In the genomic region with DNA sequence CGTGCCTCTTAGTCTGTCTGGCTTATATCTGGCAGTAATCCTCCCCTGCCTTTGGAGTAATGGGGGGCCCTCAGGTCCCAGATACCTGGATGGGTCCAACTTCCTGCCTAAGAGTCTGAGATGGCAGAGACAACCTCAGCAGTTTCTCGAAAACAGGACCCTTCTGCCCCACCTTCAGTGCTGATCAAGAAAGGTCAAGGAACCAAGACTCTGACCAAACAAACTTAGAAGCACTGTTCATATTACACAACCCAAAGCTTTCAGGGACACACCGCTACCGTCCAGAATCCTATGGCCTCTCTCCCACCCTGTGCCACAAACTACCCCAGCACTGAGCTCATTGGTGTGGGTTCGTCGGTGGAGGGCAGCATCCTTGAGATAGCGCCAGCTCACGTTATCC, we compare ENCODE assay signal across 19 cellular contexts. TPM values are rescaled to one million over a fixed set of nuclear protein-coding genes. Genes with fewer than 3 reads are reported as not detected.
DNase-seq lines count a peak whose midpoint lies in the region; FAIRE-seq and TF ChIP-seq lines count a peak whose summit lies in the region.
"Had no signal": no experiment of that assay in that cellular context is flagged by ENCODE, and none has a peak within 500 bp of the region (broad histone marks: within the 10 kb centered on the region; RNA-seq: fewer than 3 reads in every experiment).

No MANE protein-coding gene starts in this region.

- H3K4me3 Mint-ChIP-seq in neural progenitor cell: no peak overlapping the region
- H3K4me3 Mint-ChIP-seq: B cell; CD8-positive, alpha-beta T cell had no signal

- no peak overlapping the region for H2AFZ ChIP-seq in neural progenitor cell (replicated peaks)
- H2AFZ ChIP-seq: GM23248 had no signal

- peaks cover 12% of the 10 kb centered on the region for H3K4me1 Mint-ChIP-seq in neural progenitor cell

- no peak overlapping the region for H3K27ac ChIP-seq in neural progenitor cell
- H3K27ac ChIP-seq: BLaER1 treated with 17β-estradiol and CSF1 and Interleukin-3, amounts not matched to agents 10 nM and 100 nM; GM23248 had no signal

- peaks cover 63% of the 10 kb centered on the region for H3K27me3 ChIP-seq in neural progenitor cell
- H3K27me3 ChIP-seq: BLaER1 treated with 17β-estradiol and CSF1 and Interleukin-3, amounts not matched to agents 10 nM and 100 nM had no signal

- H3K9me3 ChIP-seq in neural progenitor cell (ENCODE audit: low read depth): no peaks in the 10 kb centered on the region
- H3K9me3 ChIP-seq: BLaER1 treated with 17β-estradiol and CSF1 and Interleukin-3, amounts not matched to agents 10 nM and 100 nM had no signal

- H3K4me3 ChIP-seq in neural progenitor cell: no peak overlapping the region
- H3K4me3 ChIP-seq: BLaER1 treated with 17β-estradiol and CSF1 and Interleukin-3, amounts not matched to agents 10 nM and 100 nM; GM23248 had no signal

- H3K9me3 Mint-ChIP-seq in neural progenitor cell: no peaks in the 10 kb centered on the region
- H3K9me3 Mint-ChIP-seq: CD8-positive, alpha-beta T cell had no signal

- FAIRE-seq in HTR-8/SVneo (lab: Jason Lieb, UNC): no peak
- FAIRE-seq: G401.6, GM12891, GM19239 had no signal

- peaks cover 14% of the 10 kb centered on the region for H3K27me3 Mint-ChIP-seq in neural progenitor cell (ENCODE audit: insufficient read depth, low read depth)

- TF ChIP-seq CTCF in neural progenitor cell (IDR thresholded peaks at IDR 0.05): no peak

- no peak overlapping the region for H3K27ac Mint-ChIP-seq in neural progenitor cell
- H3K27ac Mint-ChIP-seq: B cell; CD8-positive, alpha-beta T cell had no signal

- H3K4me1 ChIP-seq in neural progenitor cell: peaks cover 8% of the 10 kb centered on the region

- DNase-seq in NCI-H82 (lab: John Stamatoyannopoulos, UW) (peak; percentile 11), NCI-H82 treated with DMSO at 0.1 percent for 48 hours (lab: John Stamatoyannopoulos, UW; ENCODE audit: unreplicated experiment) (no peak), NCI-H69 (lab: John Stamatoyannopoulos, UW) (peak; percentile 25), fibroblast of gingiva (ENCODE audit: low read depth) (peak; percentile 13), neural progenitor cell (ENCODE audit: low spot score) (peak; percentile 31), NCI-H526 treated with DMSO at 0.1 percent for 48 hours (lab: John Stamatoyannopoulos, UW) (no peak), HTR-8/SVneo (ENCODE audit: insufficient read length, low spot score) (no peak), NCI-H2196 (lab: John Stamatoyannopoulos, UW; ENCODE audit: unreplicated experiment) (no peak)
- DNase-seq: 8988T; Calu3; CD8-positive, alpha-beta T cell; GM23248; H7 had no signal

- no peaks in the 10 kb centered on the region for H4K20me1 ChIP-seq in neural progenitor cell (ENCODE audit: low read depth)
- H4K20me1 ChIP-seq: BLaER1 treated with 17β-estradiol and CSF1 and Interleukin-3, amounts not matched to agents 10 nM and 100 nM had no signal

- H3K4me2 ChIP-seq in neural progenitor cell: no peak overlapping the region
- H3K4me2 ChIP-seq: BLaER1 treated with 17β-estradiol and CSF1 and Interleukin-3, amounts not matched to agents 10 nM and 100 nM had no signal

- no peaks in the 10 kb centered on the region for H3K36me3 Mint-ChIP-seq in neural progenitor cell
- H3K36me3 Mint-ChIP-seq: CD8-positive, alpha-beta T cell had no signal

- H3K9ac ChIP-seq in neural progenitor cell: no peak overlapping the region
- H3K9ac ChIP-seq: BLaER1 treated with 17β-estradiol and CSF1 and Interleukin-3, amounts not matched to agents 10 nM and 100 nM; GM23248 had no signal

- no peaks in the 10 kb centered on the region for H3F3A ChIP-seq in neural progenitor cell (ENCODE audit: low read depth)

- no peaks in the 10 kb centered on the region for H3K79me2 ChIP-seq in neural progenitor cell (ENCODE audit: low read depth)

- H3K36me3 ChIP-seq in neural progenitor cell: no peaks in the 10 kb centered on the region
- H3K36me3 ChIP-seq: BLaER1 treated with 17β-estradiol and CSF1 and Interleukin-3, amounts not matched to agents 10 nM and 100 nM had no signal

RNA-seq across cellular contexts. Expression of gene TMC2, which starts 7.7 kb away (rescaled TPM):
- total RNA-seq in neural progenitor cell (ENCODE audit: low replicate concordance): not detected in 2 replicates
- total RNA-seq: A673; B cell; Calu3; CD8-positive, alpha-beta T cell; GM23248; H7 had no signal

RNA-seq across cellular contexts. Expression of gene ZNF343, which starts 20.0 kb away (rescaled TPM):
- 7.4 and 9.7 TPM in 2 replicates for total RNA-seq in neural progenitor cell (ENCODE audit: low replicate concordance)

RNA-seq across cellular contexts. Expression of gene SNRPB, which starts 58.1 kb away (rescaled TPM):
- total RNA-seq in neural progenitor cell (ENCODE audit: low replicate concordance): 323 and 591 TPM in 2 replicates

Comparison
In these comparisons a context has a peak if more than half of its experiments do, and no peak if none do; other contexts are left out.
1. DNase-seq: peak in NCI-H82 (single experiment), NCI-H69 (single experiment), fibroblast of gingiva (single experiment) and neural progenitor cell (single experiment); none in NCI-H82 treated with DMSO at 0.1 percent for 48 hours (single experiment), NCI-H526 treated with DMSO at 0.1 percent for 48 hours (single experiment), HTR-8/SVneo (single experiment) and NCI-H2196 (single experiment).